Comparison of ENCODE assay signal across 8 cellular contexts in the genomic region with DNA sequence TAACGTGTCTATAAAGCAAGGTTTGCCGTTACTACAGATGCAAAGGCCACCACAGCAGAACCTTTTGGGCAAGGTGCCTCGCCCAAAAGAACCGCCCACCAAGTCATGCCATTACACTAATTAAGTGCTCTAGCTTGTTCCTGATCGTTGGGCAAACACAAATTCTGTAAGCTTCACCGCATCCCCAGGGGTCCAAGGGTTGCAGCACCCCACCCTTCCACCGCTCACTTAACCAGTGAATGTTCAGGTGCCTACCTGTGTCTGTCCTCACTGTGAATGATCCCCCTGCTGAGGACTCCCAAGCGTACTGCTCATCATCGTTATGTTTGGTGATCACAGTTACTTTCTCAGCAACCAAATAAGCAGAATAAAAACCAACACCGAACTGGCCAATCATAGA. TPM values are rescaled to one million over a fixed set of nuclear protein-coding genes. Genes with fewer than 3 reads are reported as not detected.
DNase-seq lines count a peak whose midpoint lies in the region; ATAC-seq and TF ChIP-seq lines count a peak whose summit lies in the region.

No MANE protein-coding gene starts in this region.

- 56 to 64% methylated on average over 7 to 10 of the region's 10 CpGs for WGBS in endodermal cell (ENCODE audit: insufficient coverage in 1 of 2, insufficient read length in 1 of 2), 2 experiments

- no TSS peak for BruUV-seq in Caco-2 (replicated peaks; lab: Mats Ljungman, UMichigan)

- no peaks in the 10 kb centered on the region for H3K27me3 Mint-ChIP-seq in Caco-2 (ENCODE audit: insufficient read depth, unreplicated experiment)
- peaks cover 2% of the 10 kb centered on the region for H3K27me3 Mint-ChIP-seq in endodermal cell (ENCODE audit: insufficient read depth)
- H3K27me3 Mint-ChIP-seq in osteocyte (ENCODE audit: unreplicated experiment): no peaks in the 10 kb centered on the region

- H3K27me3 ChIP-seq in Caco-2 (replicated peaks; ENCODE audit: control insufficient read depth, insufficient read depth, low read length) (no peaks in the 10 kb centered on the region), endodermal cell (ENCODE audit: control insufficient read depth, insufficient read depth, low read length, poor library complexity, severe bottlenecking) (no peaks in the 10 kb centered on the region)

- H3K4me1 ChIP-seq in Caco-2 (peaks cover 33% of the 10 kb centered on the region), endodermal cell (ENCODE audit: control insufficient read depth, insufficient read depth, low read length) (no peaks in the 10 kb centered on the region)

- POLR2A ChIA-PET in Caco-2 (lab: Charles Lee): interaction anchor here (0.5 kb wide), 1 partner anchor 277 kb away, joined by 4 read pairs; the partner anchor contains the start of genes CINP and TECPR2

- H3K27ac Mint-ChIP-seq in Caco-2 (ENCODE audit: unreplicated experiment) (no peak overlapping the region), endodermal cell (peak overlapping the region; percentile 95), osteocyte (ENCODE audit: unreplicated experiment) (peak overlapping the region; percentile 94)

- CTCF ChIA-PET in Caco-2 (lab: Charles Lee): interaction anchor here (0.6 kb wide), 1 partner anchor 325 kb away, joined by 6 read pairs; no protein-coding TSS in a partner anchor

- H3K4me3 Mint-ChIP-seq in Caco-2 (ENCODE audit: unreplicated experiment) (peak overlapping the region; percentile 81), endodermal cell (peak overlapping the region; percentile 95), osteocyte (ENCODE audit: unreplicated experiment) (peak overlapping the region; percentile 93)

- ATAC-seq in GM18505 (IDR thresholded peaks at IDR 0.05; ENCODE audit: unreplicated experiment): no peak

- H3K36me3 Mint-ChIP-seq in Caco-2 (ENCODE audit: insufficient read depth, unreplicated experiment) (peaks cover 87% of the 10 kb centered on the region), endodermal cell (ENCODE audit: low read depth) (peaks cover 58% of the 10 kb centered on the region), osteocyte (ENCODE audit: unreplicated experiment) (peaks cover 52% of the 10 kb centered on the region)

- peaks cover 30% of the 10 kb centered on the region for H3K4me1 Mint-ChIP-seq in Caco-2 (ENCODE audit: low read depth, unreplicated experiment)
- peaks cover 49% of the 10 kb centered on the region for H3K4me1 Mint-ChIP-seq in endodermal cell
- H3K4me1 Mint-ChIP-seq in osteocyte (ENCODE audit: unreplicated experiment): peaks cover 48% of the 10 kb centered on the region

- H3K9me3 ChIP-seq in Caco-2: no peaks in the 10 kb centered on the region
- H3K9me3 ChIP-seq in endodermal cell (ENCODE audit: control insufficient read depth, low read length): no peaks in the 10 kb centered on the region

- TF ChIP-seq CTCF in Caco-2 (IDR thresholded peaks at IDR 0.05; ENCODE audit: insufficient read depth in 1 of 2, low read depth in 1 of 2, low read length in 1 of 2, severe bottlenecking in 1 of 2, unreplicated experiment in 1 of 2) (no peak), endodermal cell (conservative IDR thresholded peaks at IDR 0.05) (no peak), osteocyte (IDR thresholded peaks at IDR 0.05) (no peak)

- intact Hi-C loops in Caco-2 (cut with micrococcal nuclease; ENCODE audit: unreplicated experiment): no loop called here

- peaks cover 4% of the 10 kb centered on the region; the same call in 1 of the 2 replicates for H3K36me3 ChIP-seq in Caco-2 (ENCODE audit: control insufficient read depth, insufficient read depth, low read length)
- H3K36me3 ChIP-seq in endodermal cell (ENCODE audit: control insufficient read depth, insufficient read depth, low read length): peaks cover 54% of the 10 kb centered on the region

- peak overlapping the region; percentile 87 for H3K4me3 ChIP-seq in Caco-2 (ENCODE audit: low read depth, low read length)
- peak overlapping the region; percentile 96 for H3K4me3 ChIP-seq in endodermal cell (ENCODE audit: low read length)

- H3K9me3 Mint-ChIP-seq in Caco-2 (ENCODE audit: unreplicated experiment) (no peaks in the 10 kb centered on the region), endodermal cell (no peaks in the 10 kb centered on the region), osteocyte (ENCODE audit: unreplicated experiment) (no peaks in the 10 kb centered on the region)

- H3K27ac ChIP-seq in endodermal cell (ENCODE audit: low read depth, low read length): no peak overlapping the region

- TF ChIP-seq POLR2A in GM18505 (IDR thresholded peaks at IDR 0.05; ENCODE audit: borderline replicate concordance, extremely low read depth, insufficient read depth, insufficient read length): no peak

- DNase-seq in Caco-2: no peak
- peak; percentile 65 for DNase-seq in NCI-H69 (lab: John Stamatoyannopoulos, UW)
- DNase-seq in endodermal cell: no peak
- no peak for DNase-seq in osteocyte (ENCODE audit: extremely low spot score, unreplicated experiment)
- no peak for DNase-seq in NCI-H2227 (lab: John Stamatoyannopoulos, UW; ENCODE audit: unreplicated experiment)
- DNase-seq in Ammon's horn (ENCODE audit: low spot score): no peak
- DNase-seq in foreskin melanocyte: no peak

- H3K9ac ChIP-seq in endodermal cell (ENCODE audit: extremely low read depth, low read length, poor library complexity, severe bottlenecking): peak overlapping the region; percentile 97

RNA-seq across cellular contexts. Expression of gene HSP90AA1, which starts 1.3 kb away (rescaled TPM):
- total RNA-seq in Caco-2 (2022) (464 and 478 TPM in 2 replicates), endodermal cell (100 to 1,000 TPM; 696 to 821 TPM), osteocyte (311 and 317 TPM in 2 replicates)
- polyA plus RNA-seq in endodermal cell (2013, experiment 1 of 2): 830 TPM
- polyA plus RNA-seq in endodermal cell (2013, experiment 2 of 2): 855 TPM

RNA-seq across cellular contexts. Expression of gene WDR20, which starts 54.2 kb away (rescaled TPM):
- total RNA-seq in Caco-2 (2022) (32.5 and 34.0 TPM in 2 replicates), endodermal cell (10 to 100 TPM; 33.8 to 37.6 TPM), osteocyte (27.4 and 29.8 TPM in 2 replicates)
- 18.5 TPM for polyA plus RNA-seq in endodermal cell (2013, experiment 1 of 2)
- 15.9 TPM for polyA plus RNA-seq in endodermal cell (2013, experiment 2 of 2)
